Comparison of ENCODE assay signal across 1 cellular context in genomic region chr22:24926428-24926725, GRCh38.
TF ChIP-seq lines count a peak whose summit lies in the region.

No MANE protein-coding gene starts in this region.

TF ChIP-seq in endothelial cell of umbilical vein, 7 proteins besides CTCF, POLR2A, EP300 and RAD21:
- TF ChIP-seq GATA2 (IDR thresholded peaks at IDR 0.05; ENCODE audit: insufficient read depth, insufficient read length, low read depth, low read length), result no peak
- TF ChIP-seq EZH2 (IDR thresholded peaks at IDR 0.05; ENCODE audit: borderline replicate concordance, low read depth, low read length, severe bottlenecking), result no peak
- TF ChIP-seq FOS (IDR thresholded peaks at IDR 0.05; ENCODE audit: borderline replicate concordance, insufficient read depth, low read length), result no peak
- no peak for TF ChIP-seq JUN (IDR thresholded peaks at IDR 0.05; ENCODE audit: borderline replicate concordance, insufficient read depth, insufficient read length, low read depth)
- TF ChIP-seq POLR2AphosphoS5 (IDR thresholded peaks at IDR 0.05; ENCODE audit: insufficient read depth, low read depth, low read length), result no peak
- TF ChIP-seq MAX (IDR thresholded peaks at IDR 0.05; ENCODE audit: insufficient read depth, insufficient read length), result no peak
- TF ChIP-seq MYC (IDR thresholded peaks at IDR 0.05; ENCODE audit: low read depth, low read length), result no peak
